1 cellular context compared by ENCODE assay signal in genomic region chr12:95996034-95996658, GRCh38.
TF ChIP-seq lines count a peak whose summit lies in the region.

A gene with protein sequence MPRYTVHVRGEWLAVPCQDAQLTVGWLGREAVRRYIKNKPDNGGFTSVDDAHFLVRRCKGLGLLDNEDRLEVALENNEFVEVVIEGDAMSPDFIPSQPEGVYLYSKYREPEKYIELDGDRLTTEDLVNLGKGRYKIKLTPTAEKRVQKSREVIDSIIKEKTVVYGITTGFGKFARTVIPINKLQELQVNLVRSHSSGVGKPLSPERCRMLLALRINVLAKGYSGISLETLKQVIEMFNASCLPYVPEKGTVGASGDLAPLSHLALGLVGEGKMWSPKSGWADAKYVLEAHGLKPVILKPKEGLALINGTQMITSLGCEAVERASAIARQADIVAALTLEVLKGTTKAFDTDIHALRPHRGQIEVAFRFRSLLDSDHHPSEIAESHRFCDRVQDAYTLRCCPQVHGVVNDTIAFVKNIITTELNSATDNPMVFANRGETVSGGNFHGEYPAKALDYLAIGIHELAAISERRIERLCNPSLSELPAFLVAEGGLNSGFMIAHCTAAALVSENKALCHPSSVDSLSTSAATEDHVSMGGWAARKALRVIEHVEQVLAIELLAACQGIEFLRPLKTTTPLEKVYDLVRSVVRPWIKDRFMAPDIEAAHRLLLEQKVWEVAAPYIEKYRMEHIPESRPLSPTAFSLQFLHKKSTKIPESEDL (minus strand): TSS chr12:95996344. CDS start chr12:95995910, 434 bp downstream.

TF ChIP-seq in HepG2, 621 proteins besides CTCF, POLR2A, EP300 and RAD21 (continued from another document and continues in another):
- no peak for TF ChIP-seq UBTF (CRISPR knock-in tag; IDR thresholded peaks at IDR 0.05)
- no peak for TF ChIP-seq ZNF253 (CRISPR knock-in tag; IDR thresholded peaks at IDR 0.05; ENCODE audit: borderline replicate concordance)
- TF ChIP-seq ZNF629 (CRISPR knock-in tag; conservative IDR thresholded peaks at IDR 0.05) = no peak
- TF ChIP-seq ZNF674 (CRISPR knock-in tag; IDR thresholded peaks at IDR 0.05; ENCODE audit: low read depth) = 0 out of 2 replicates have a peak, but pooled peaks have one; percentile 42
- TF ChIP-seq, protein P1, sequence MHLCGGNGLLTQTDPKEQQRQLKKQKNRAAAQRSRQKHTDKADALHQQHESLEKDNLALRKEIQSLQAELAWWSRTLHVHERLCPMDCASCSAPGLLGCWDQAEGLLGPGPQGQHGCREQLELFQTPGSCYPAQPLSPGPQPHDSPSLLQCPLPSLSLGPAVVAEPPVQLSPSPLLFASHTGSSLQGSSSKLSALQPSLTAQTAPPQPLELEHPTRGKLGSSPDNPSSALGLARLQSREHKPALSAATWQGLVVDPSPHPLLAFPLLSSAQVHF (CRISPR knock-in tag; IDR thresholded peaks at IDR 0.05) = peak; percentile 59; the same call in 1 of the 2 replicates
- TF ChIP-seq ZBTB42 (CRISPR knock-in tag; IDR thresholded peaks at IDR 0.05) = no peak
- peak; percentile 61; the same call in 1 of the 2 replicates for TF ChIP-seq HNF4G (IDR thresholded peaks at IDR 0.05; ENCODE audit: borderline replicate concordance, low read depth, low read length)
- peak; percentile 96 for TF ChIP-seq HNF4G (CRISPR knock-in tag; IDR thresholded peaks at IDR 0.05; ENCODE audit: borderline replicate concordance, low read depth)
- TF ChIP-seq ZNF644 (CRISPR knock-in tag; IDR thresholded peaks at IDR 0.05; ENCODE audit: low read depth) = peak; percentile 85
- peak; percentile 64; the same call in 1 of the 2 replicates for TF ChIP-seq ZBTB21 (CRISPR knock-in tag; IDR thresholded peaks at IDR 0.05)
- no peak for TF ChIP-seq NPAS2 (CRISPR knock-in tag; IDR thresholded peaks at IDR 0.05; ENCODE audit: borderline replicate concordance)
- TF ChIP-seq ATF1 (CRISPR knock-in tag; IDR thresholded peaks at IDR 0.05) = peak; percentile 39; the same call in 1 of the 2 replicates
- TF ChIP-seq POGZ (CRISPR knock-in tag; IDR thresholded peaks at IDR 0.05) = peak; percentile 94
- TF ChIP-seq CAMTA2 (CRISPR knock-in tag; IDR thresholded peaks at IDR 0.05; ENCODE audit: borderline replicate concordance) = no peak
- TF ChIP-seq, protein P2, sequence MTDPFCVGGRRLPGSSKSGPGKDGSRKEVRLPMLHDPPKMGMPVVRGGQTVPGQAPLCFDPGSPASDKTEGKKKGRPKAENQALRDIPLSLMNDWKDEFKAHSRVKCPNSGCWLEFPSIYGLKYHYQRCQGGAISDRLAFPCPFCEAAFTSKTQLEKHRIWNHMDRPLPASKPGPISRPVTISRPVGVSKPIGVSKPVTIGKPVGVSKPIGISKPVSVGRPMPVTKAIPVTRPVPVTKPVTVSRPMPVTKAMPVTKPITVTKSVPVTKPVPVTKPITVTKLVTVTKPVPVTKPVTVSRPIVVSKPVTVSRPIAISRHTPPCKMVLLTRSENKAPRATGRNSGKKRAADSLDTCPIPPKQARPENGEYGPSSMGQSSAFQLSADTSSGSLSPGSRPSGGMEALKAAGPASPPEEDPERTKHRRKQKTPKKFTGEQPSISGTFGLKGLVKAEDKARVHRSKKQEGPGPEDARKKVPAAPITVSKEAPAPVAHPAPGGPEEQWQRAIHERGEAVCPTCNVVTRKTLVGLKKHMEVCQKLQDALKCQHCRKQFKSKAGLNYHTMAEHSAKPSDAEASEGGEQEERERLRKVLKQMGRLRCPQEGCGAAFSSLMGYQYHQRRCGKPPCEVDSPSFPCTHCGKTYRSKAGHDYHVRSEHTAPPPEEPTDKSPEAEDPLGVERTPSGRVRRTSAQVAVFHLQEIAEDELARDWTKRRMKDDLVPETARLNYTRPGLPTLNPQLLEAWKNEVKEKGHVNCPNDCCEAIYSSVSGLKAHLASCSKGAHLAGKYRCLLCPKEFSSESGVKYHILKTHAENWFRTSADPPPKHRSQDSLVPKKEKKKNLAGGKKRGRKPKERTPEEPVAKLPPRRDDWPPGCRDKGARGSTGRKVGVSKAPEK (CRISPR knock-in tag; IDR thresholded peaks at IDR 0.05; ENCODE audit: borderline replicate concordance) = peak; percentile 81; the same call in 1 of the 2 replicates
- TF ChIP-seq SMC3 (IDR thresholded peaks at IDR 0.05; ENCODE audit: low read length) = peak; percentile 52
- peak; percentile 86 for TF ChIP-seq ZNF431 (CRISPR knock-in tag; IDR thresholded peaks at IDR 0.05; ENCODE audit: borderline replicate concordance, low read depth)
- TF ChIP-seq CHD4 (IDR thresholded peaks at IDR 0.05; ENCODE audit: borderline replicate concordance, low read length) = no peak
- no peak for TF ChIP-seq ATAD3A (CRISPR knock-in tag; IDR thresholded peaks at IDR 0.05)
- no peak for TF ChIP-seq ZNF879 (CRISPR knock-in tag; IDR thresholded peaks at IDR 0.05)
- no peak for TF ChIP-seq MTERF4 (CRISPR knock-in tag; IDR thresholded peaks at IDR 0.05)
- no peak; the same call in 1 of the 2 replicates for TF ChIP-seq PAWR (CRISPR knock-in tag; IDR thresholded peaks at IDR 0.05; ENCODE audit: borderline replicate concordance)
- TF ChIP-seq HINFP (CRISPR knock-in tag; IDR thresholded peaks at IDR 0.05; ENCODE audit: low read depth) = peak; percentile 90
- peak; percentile 71; the same call in 1 of the 2 replicates for TF ChIP-seq DRAP1 (CRISPR knock-in tag; IDR thresholded peaks at IDR 0.05)
- TF ChIP-seq, protein P3, sequence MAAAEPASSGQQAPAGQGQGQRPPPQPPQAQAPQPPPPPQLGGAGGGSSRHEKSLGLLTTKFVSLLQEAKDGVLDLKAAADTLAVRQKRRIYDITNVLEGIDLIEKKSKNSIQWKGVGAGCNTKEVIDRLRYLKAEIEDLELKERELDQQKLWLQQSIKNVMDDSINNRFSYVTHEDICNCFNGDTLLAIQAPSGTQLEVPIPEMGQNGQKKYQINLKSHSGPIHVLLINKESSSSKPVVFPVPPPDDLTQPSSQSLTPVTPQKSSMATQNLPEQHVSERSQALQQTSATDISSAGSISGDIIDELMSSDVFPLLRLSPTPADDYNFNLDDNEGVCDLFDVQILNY (CRISPR knock-in tag; conservative IDR thresholded peaks at IDR 0.05) = no peak
- TF ChIP-seq ZNF407 (CRISPR knock-in tag; IDR thresholded peaks at IDR 0.05; ENCODE audit: not compliant biosample characterization) = no peak
- peak; percentile 64; the same call in 1 of the 2 replicates for TF ChIP-seq NKX3-1 (CRISPR knock-in tag; IDR thresholded peaks at IDR 0.05)
- TF ChIP-seq ZNF136 (CRISPR knock-in tag; IDR thresholded peaks at IDR 0.05; ENCODE audit: low read depth) = peak; percentile 93; the same call in 1 of the 2 replicates
- no peak; the same call in 1 of the 2 replicates for TF ChIP-seq ZNF460 (CRISPR knock-in tag; IDR thresholded peaks at IDR 0.05; ENCODE audit: borderline replicate concordance)
- TF ChIP-seq ZNF777 (CRISPR knock-in tag; IDR thresholded peaks at IDR 0.05) = no peak
- peak; percentile 64; the same call in 1 of the 2 replicates for TF ChIP-seq SNAPC5 (CRISPR knock-in tag; IDR thresholded peaks at IDR 0.05; ENCODE audit: borderline replicate concordance)
- TF ChIP-seq ZNF354B (CRISPR knock-in tag; IDR thresholded peaks at IDR 0.05) = peak; percentile 97
